ENCODE assay signal across 43 cellular contexts in the genomic region with DNA sequence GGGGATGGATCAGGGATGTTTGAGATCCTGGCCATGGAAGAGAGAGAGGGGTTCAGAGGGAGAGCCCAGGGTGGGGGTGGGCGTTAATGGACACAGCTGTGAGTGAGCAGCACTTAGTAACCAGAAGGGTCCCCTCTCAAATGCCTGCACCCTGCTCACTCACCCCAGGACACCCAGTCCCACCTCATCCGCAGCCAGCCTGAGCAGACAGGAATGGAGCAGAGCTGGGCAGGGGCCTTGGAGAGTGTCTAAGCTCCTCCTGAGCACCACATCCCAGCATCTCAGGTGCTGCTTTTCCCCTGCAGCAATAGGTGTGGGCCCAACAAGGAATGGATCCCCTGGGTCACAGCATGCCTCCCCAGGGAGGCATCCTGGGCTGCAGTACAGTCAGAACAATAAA. TPM values are rescaled to one million over a fixed set of nuclear protein-coding genes. Genes with fewer than 3 reads are reported as not detected.
"Had no signal": no experiment of that assay in that cellular context is flagged by ENCODE, and none has a peak within 500 bp of the region (broad histone marks: within the 10 kb centered on the region; RNA-seq: fewer than 3 reads in every experiment).

No MANE protein-coding gene starts in this region.

- ATAC-seq: activated naive CD8-positive, alpha-beta T cell treated with anti-CD3 and anti-CD28 coated beads, Interleukin-2, amount 50 U/mL, for 24 hours; activated T-cell treated with anti-CD3 and anti-CD28 coated beads, Interleukin-2, amount 50 U/mL, for 4 hours; activated T-cell treated with anti-CD3 and anti-CD28 coated beads, Interleukin-2, amount 50 U/mL, for 72 hours; activated T-helper 17 cell treated with anti-CD3 and anti-CD28 coated beads, Interleukin-2, amount 50 U/mL, for 72 hours; body of pancreas had no signal

- H3K4me1 ChIP-seq: adrenal gland, ascending aorta, body of pancreas, breast epithelium had no signal

- DNase-seq: activated effector memory CD4-positive, alpha-beta T cell treated with anti-CD3 and anti-CD28 coated beads, Interleukin-2, amount 50 U/mL, for 16 hours; activated effector memory CD4-positive, alpha-beta T cell treated with Interleukin-2 at 50 U/mL for 16 hours; activated gamma-delta T cell; activated gamma-delta T cell treated with Interleukin-2 at 50 U/mL for 16 hours; activated naive CD4-positive, alpha-beta T cell; activated naive CD4-positive, alpha-beta T cell treated with anti-CD3 and anti-CD28 coated beads for 36 hours; activated naive CD4-positive, alpha-beta T cell treated with anti-CD3 and anti-CD28 coated beads, Interleukin-2, amount 10 ng/mL, durations not matched to agents 7 days and 5 days; activated naive CD4-positive, alpha-beta T cell treated with anti-CD3 and anti-CD28 coated beads, Interleukin-2, amount 50 U/mL, for 16 hours; activated naive CD4-positive, alpha-beta T cell treated with Interleukin-2 at 50 U/mL for 16 hours; activated naive CD8-positive, alpha-beta T cell treated with anti-CD3 and anti-CD28 coated beads for 36 hours; activated naive CD8-positive, alpha-beta T cell treated with anti-CD3 and anti-CD28 coated beads, Interleukin-2, amount 10 ng/mL, durations not matched to agents 7 days and 5 days; activated naive CD8-positive, alpha-beta T cell treated with anti-CD3 and anti-CD28 coated beads, Interleukin-2, amount 50 U/mL, for 24 hours; activated T-cell treated with anti-CD3 and anti-CD28 coated beads for 4 hours; activated T-cell treated with anti-CD3 and anti-CD28 coated beads, Interleukin-2, amount 50 U/mL, for 1 hour; activated T-cell treated with anti-CD3 and anti-CD28 coated beads, Interleukin-2, amount 50 U/mL, for 24 hours; activated T-cell treated with anti-CD3 and anti-CD28 coated beads, Interleukin-2, amount 50 U/mL, for 4 hours; activated T-cell treated with anti-CD3 and anti-CD28 coated beads, Interleukin-2, amount 50 U/mL, for 48 hours; activated T-cell treated with anti-CD3 and anti-CD28 coated beads, Interleukin-2, amount 50 U/mL, for 72 hours; adrenal gland; amniotic stem cell; amygdala; anterior cingulate cortex; aorta; body of pancreas; brain microvascular endothelial cell; caudate nucleus; central memory CD4-positive, alpha-beta T cell; cerebellar nuclear complex had no signal

- H3K27me3 ChIP-seq: adrenal gland, ascending aorta, body of pancreas, brain microvascular endothelial cell, breast epithelium, cardiac muscle cell had no signal

- H3K36me3 Mint-ChIP-seq: activated naive CD4-positive, alpha-beta T cell treated with anti-CD3 and anti-CD28 coated beads, Interleukin-2, amount 10 ng/mL, durations not matched to agents 7 days and 5 days; activated naive CD8-positive, alpha-beta T cell treated with anti-CD3 and anti-CD28 coated beads for 36 hours; activated naive CD8-positive, alpha-beta T cell treated with anti-CD3 and anti-CD28 coated beads, Interleukin-2, amount 10 ng/mL, durations not matched to agents 7 days and 5 days; brain had no signal

- H3K27me3 Mint-ChIP-seq: activated naive CD8-positive, alpha-beta T cell treated with anti-CD3 and anti-CD28 coated beads, Interleukin-2, amount 10 ng/mL, durations not matched to agents 7 days and 5 days had no signal

- H3K9me3 Mint-ChIP-seq: activated naive CD4-positive, alpha-beta T cell treated with anti-CD3 and anti-CD28 coated beads for 36 hours; activated naive CD8-positive, alpha-beta T cell treated with anti-CD3 and anti-CD28 coated beads, Interleukin-2, amount 10 ng/mL, durations not matched to agents 7 days and 5 days; activated naive CD8-positive, alpha-beta T cell treated with anti-CD3 and anti-CD28 coated beads, Interleukin-2, amount 50 U/mL, for 24 hours; activated T-cell treated with anti-CD3 and anti-CD28 coated beads, Interleukin-2, amount 50 U/mL, for 24 hours; activated T-helper 1 cell treated with anti-CD3 and anti-CD28 coated beads, Interleukin-12 subunit alpha, Interleukin-12 subunit beta, Interleukin-2, Interleukin-4 antibody, amounts not matched to agents 30 ng/mL and 10 ng/mL and 1 ng/mL, durations not matched to agents 14 hours and 24 hours and 36 hours; activated T-helper 2 cell treated with anti-CD3 and anti-CD28 coated beads, Interferon-gamma antibody, Interleukin-2, Interleukin-4, amounts not matched to agents 10 μg/mL and 5 μg/mL and 100 μg/mL, durations not matched to agents 14 hours and 24 hours and 36 hours; central memory CD8-positive, alpha-beta T cell had no signal

- H3K4me3 Mint-ChIP-seq: activated naive CD4-positive, alpha-beta T cell treated with anti-CD3 and anti-CD28 coated beads for 36 hours; activated naive CD4-positive, alpha-beta T cell treated with anti-CD3 and anti-CD28 coated beads, Interleukin-2, amount 10 ng/mL, durations not matched to agents 7 days and 5 days; activated naive CD8-positive, alpha-beta T cell; activated naive CD8-positive, alpha-beta T cell treated with anti-CD3 and anti-CD28 coated beads for 36 hours; activated naive CD8-positive, alpha-beta T cell treated with anti-CD3 and anti-CD28 coated beads, Interleukin-2, amount 10 ng/mL, durations not matched to agents 7 days and 5 days; activated naive CD8-positive, alpha-beta T cell treated with anti-CD3 and anti-CD28 coated beads, Interleukin-2, amount 50 U/mL, for 24 hours; activated T-cell treated with anti-CD3 and anti-CD28 coated beads, Interleukin-2, amount 50 U/mL, for 24 hours; activated T-cell treated with anti-CD3 and anti-CD28 coated beads, Interleukin-2, amount 50 U/mL, for 4 hours; activated T-cell treated with anti-CD3 and anti-CD28 coated beads, Interleukin-2, amount 50 U/mL, for 72 hours; activated T-helper 1 cell treated with anti-CD3 and anti-CD28 coated beads, Interleukin-12 subunit alpha, Interleukin-12 subunit beta, Interleukin-2, Interleukin-4 antibody, amounts not matched to agents 30 ng/mL and 10 ng/mL and 1 ng/mL, durations not matched to agents 14 hours and 24 hours and 36 hours; activated T-helper 17 cell treated with anti-CD3 and anti-CD28 coated beads, Interleukin-2, amount 50 U/mL, for 72 hours; brain; central memory CD8-positive, alpha-beta T cell had no signal

- H3K36me3 ChIP-seq: adrenal gland, ascending aorta, brain microvascular endothelial cell, breast epithelium, cardiac muscle cell had no signal

- H3K4me3 ChIP-seq: adrenal gland, ascending aorta, body of pancreas, breast epithelium, cardiac muscle cell had no signal

- H3K27ac ChIP-seq: adrenal gland, ascending aorta, body of pancreas, brain microvascular endothelial cell, breast epithelium, cardiac muscle cell had no signal

- H3K27ac Mint-ChIP-seq: activated naive CD4-positive, alpha-beta T cell treated with anti-CD3 and anti-CD28 coated beads for 36 hours; activated naive CD4-positive, alpha-beta T cell treated with anti-CD3 and anti-CD28 coated beads, Interleukin-2, amount 10 ng/mL, durations not matched to agents 7 days and 5 days; activated naive CD8-positive, alpha-beta T cell; activated naive CD8-positive, alpha-beta T cell treated with anti-CD3 and anti-CD28 coated beads for 36 hours; activated naive CD8-positive, alpha-beta T cell treated with anti-CD3 and anti-CD28 coated beads, Interleukin-2, amount 10 ng/mL, durations not matched to agents 7 days and 5 days; activated naive CD8-positive, alpha-beta T cell treated with anti-CD3 and anti-CD28 coated beads, Interleukin-2, amount 50 U/mL, for 24 hours; activated T-cell treated with anti-CD3 and anti-CD28 coated beads, Interleukin-2, amount 50 U/mL, for 24 hours; activated T-cell treated with anti-CD3 and anti-CD28 coated beads, Interleukin-2, amount 50 U/mL, for 72 hours; activated T-helper 1 cell treated with anti-CD3 and anti-CD28 coated beads, Interleukin-12 subunit alpha, Interleukin-12 subunit beta, Interleukin-2, Interleukin-4 antibody, amounts not matched to agents 30 ng/mL and 10 ng/mL and 1 ng/mL, durations not matched to agents 14 hours and 24 hours and 36 hours; activated T-helper 17 cell treated with anti-CD3 and anti-CD28 coated beads, Interleukin-2, amount 50 U/mL, for 72 hours; activated T-helper 2 cell treated with anti-CD3 and anti-CD28 coated beads, Interferon-gamma antibody, Interleukin-2, Interleukin-4, amounts not matched to agents 10 μg/mL and 5 μg/mL and 100 μg/mL, durations not matched to agents 14 hours and 24 hours and 36 hours; brain had no signal

- H3K4me1 Mint-ChIP-seq: activated naive CD4-positive, alpha-beta T cell treated with anti-CD3 and anti-CD28 coated beads, Interleukin-2, amount 10 ng/mL, durations not matched to agents 7 days and 5 days; activated naive CD8-positive, alpha-beta T cell treated with anti-CD3 and anti-CD28 coated beads for 36 hours; activated naive CD8-positive, alpha-beta T cell treated with anti-CD3 and anti-CD28 coated beads, Interleukin-2, amount 10 ng/mL, durations not matched to agents 7 days and 5 days; activated naive CD8-positive, alpha-beta T cell treated with anti-CD3 and anti-CD28 coated beads, Interleukin-2, amount 50 U/mL, for 24 hours; activated T-helper 17 cell treated with anti-CD3 and anti-CD28 coated beads, Interleukin-2, amount 50 U/mL, for 72 hours; brain; central memory CD8-positive, alpha-beta T cell had no signal

- H3K9me3 ChIP-seq: adrenal gland, ascending aorta, body of pancreas, breast epithelium had no signal

RNA-seq across cellular contexts. Expression of a gene that starts 5.3 kb away (rescaled TPM):
- total RNA-seq: activated naive CD4-positive, alpha-beta T cell treated with anti-CD3 and anti-CD28 coated beads for 36 hours; activated naive CD8-positive, alpha-beta T cell treated with anti-CD3 and anti-CD28 coated beads for 36 hours; activated naive CD8-positive, alpha-beta T cell treated with anti-CD3 and anti-CD28 coated beads, Interleukin-2, amount 10 ng/mL, durations not matched to agents 7 days and 5 days; activated T-cell treated with anti-CD3 and anti-CD28 coated beads, Interleukin-2, amount 50 U/mL, for 4 hours; activated T-cell treated with anti-CD3 and anti-CD28 coated beads, Interleukin-2, amount 50 U/mL, for 72 hours; activated T-helper 1 cell treated with anti-CD3 and anti-CD28 coated beads, Interleukin-12 subunit alpha, Interleukin-12 subunit beta, Interleukin-2, Interleukin-4 antibody, amounts not matched to agents 30 ng/mL and 10 ng/mL and 1 ng/mL, durations not matched to agents 14 hours and 24 hours and 36 hours; activated T-helper 17 cell treated with anti-CD3 and anti-CD28 coated beads, Interleukin-2, amount 50 U/mL, for 72 hours; activated T-helper 2 cell treated with anti-CD3 and anti-CD28 coated beads, Interferon-gamma antibody, Interleukin-2, Interleukin-4, amounts not matched to agents 10 μg/mL and 5 μg/mL and 100 μg/mL, durations not matched to agents 14 hours and 24 hours and 36 hours; adrenal gland; aorta; ascending aorta; astrocyte; body of pancreas; breast epithelium; bronchial epithelial cell; cardiac muscle cell; cardiac septum; cerebellum; chondrocyte had no signal
- polyA plus RNA-seq: adipose tissue, adrenal gland, aorta, cardiac muscle cell had no signal

RNA-seq across cellular contexts. Expression of a gene that starts 36.3 kb away (rescaled TPM):
- total RNA-seq: ascending aorta, chondrocyte had no signal
- polyA plus RNA-seq: cardiac muscle cell had no signal
